ENCODE assay signal across 11 cellular contexts in the genomic region with DNA sequence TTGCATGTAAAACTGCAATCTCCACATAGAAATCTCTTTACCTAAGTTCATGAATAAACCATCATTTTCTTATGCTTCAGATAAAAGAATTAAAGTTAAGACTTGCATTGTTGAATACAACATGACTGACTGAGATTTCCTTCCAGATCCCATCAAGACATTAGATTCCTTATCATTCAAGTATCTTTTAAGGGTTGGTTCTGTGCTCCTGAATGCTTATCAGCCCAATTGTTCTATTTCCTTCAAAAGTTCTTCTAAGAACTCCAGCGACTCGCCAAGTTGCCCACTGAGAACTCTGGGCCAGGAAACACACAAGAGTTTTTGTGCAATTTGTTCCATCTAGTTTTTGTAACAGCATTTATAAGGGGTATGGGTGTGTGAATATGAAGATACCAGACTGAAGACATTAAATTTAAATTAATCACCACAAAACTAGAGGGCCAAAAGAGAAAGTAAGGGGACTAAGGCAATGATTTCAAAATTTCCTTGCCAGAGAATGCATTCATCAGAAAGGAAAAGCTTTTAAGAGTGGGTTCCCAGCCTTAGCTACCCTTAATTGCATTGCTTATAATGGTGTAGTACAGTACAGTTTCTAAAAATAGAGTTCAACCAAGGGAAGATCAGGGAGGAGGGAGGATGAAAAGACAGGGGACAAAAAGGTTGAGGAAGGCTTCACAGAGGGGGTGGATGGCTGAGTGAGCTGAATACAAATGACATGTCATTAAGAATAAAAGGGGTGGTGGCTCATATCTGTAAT.
DNase-seq lines count a peak whose midpoint lies in the region; ATAC-seq and TF ChIP-seq lines count a peak whose summit lies in the region.
"Had no signal": no experiment of that assay in that cellular context is flagged by ENCODE, and none has a peak within 500 bp of the region (broad histone marks: within the 10 kb centered on the region; RNA-seq: fewer than 3 reads in every experiment).

No MANE protein-coding gene starts in this region.

- peaks cover 84% of the 10 kb centered on the region for H3K79me2 ChIP-seq in GM23338 (replicated peaks; ENCODE audit: insufficient read depth)

- intact Hi-C loops in activated CD8-positive, alpha-beta T cell treated with anti-CD3 and anti-CD28 coated beads for 36 hours (cut with micrococcal nuclease), result no loop called here
- intact Hi-C loops in right cardiac atrium (cut with DNase I), result no loop called here

- H3F3A ChIP-seq in GM23338 (replicated peaks; ENCODE audit: low read depth), result no peaks in the 10 kb centered on the region

- ATAC-seq in GM23338, result no peak
- peak; percentile 21 for ATAC-seq in activated CD8-positive, alpha-beta T cell treated with anti-CD3 and anti-CD28 coated beads for 36 hours
- no peak for ATAC-seq in right cardiac atrium

- H3K36me3 ChIP-seq in GM23338 (ENCODE audit: insufficient read depth), result no peaks in the 10 kb centered on the region

- H3K9me2 ChIP-seq in GM23338 (ENCODE audit: insufficient read depth), result no peaks in the 10 kb centered on the region

- POLR2A ChIA-PET in activated CD8-positive, alpha-beta T cell treated with anti-CD3 and anti-CD28 coated beads for 36 hours (lab: Charles Lee), result no interaction called here

- H3K4me1 ChIP-seq in GM23338 (ENCODE audit: insufficient read depth) (peaks cover 71% of the 10 kb centered on the region), right cardiac atrium (ENCODE audit: control insufficient read depth, insufficient read depth, low read length) (peaks cover 29% of the 10 kb centered on the region)

- no peak overlapping the region for H3K4me3 Mint-ChIP-seq in GM23338
- H3K4me3 Mint-ChIP-seq in activated CD8-positive, alpha-beta T cell treated with anti-CD3 and anti-CD28 coated beads for 36 hours, result peak overlapping the region; percentile 49
- H3K4me3 Mint-ChIP-seq: activated T-helper 1 cell treated with anti-CD3 and anti-CD28 coated beads, Interleukin-12 subunit alpha, Interleukin-12 subunit beta, Interleukin-2, Interleukin-4 antibody, amounts not matched to agents 30 ng/mL and 10 ng/mL and 1 ng/mL, durations not matched to agents 14 hours and 24 hours and 36 hours had no signal

- CTCF ChIA-PET in activated CD8-positive, alpha-beta T cell treated with anti-CD3 and anti-CD28 coated beads for 36 hours (lab: Charles Lee), result interaction anchor here (1.2 kb wide), 1 partner anchor 621 kb away, joined by 3 read pairs; no protein-coding TSS in a partner anchor

- DNase-seq in GM23338 (ENCODE audit: low spot score) (no peak), right cardiac atrium (peak in 1 of 3 donors; percentile 40), retina (no peak), DMS 273 treated with DMSO at 0.1 percent for 48 hours (lab: John Stamatoyannopoulos, UW) (no peak), NCI-H2196 (lab: John Stamatoyannopoulos, UW; ENCODE audit: unreplicated experiment) (no peak)
- no peak for DNase-seq in activated CD8-positive, alpha-beta T cell treated with anti-CD3 and anti-CD28 coated beads for 36 hours
- DNase-seq: DMS153, NCI-H446 treated with DMSO at 0.1 percent for 48 hours had no signal

- H3K36me3 Mint-ChIP-seq in GM23338 (ENCODE audit: low read depth), result peaks cover 3% of the 10 kb centered on the region; the same call in 1 of the 3 replicates
- H3K36me3 Mint-ChIP-seq in activated CD8-positive, alpha-beta T cell treated with anti-CD3 and anti-CD28 coated beads for 36 hours (ENCODE audit: low read depth), result peaks cover 3% of the 10 kb centered on the region

- H2AFZ ChIP-seq in GM23338, result no peak overlapping the region

- TF ChIP-seq CTCF in GM23338 (conservative IDR thresholded peaks at IDR 0.05; ENCODE audit: low read depth in 2 of 2), result no peak
- no peak for TF ChIP-seq CTCF in activated CD8-positive, alpha-beta T cell treated with anti-CD3 and anti-CD28 coated beads for 36 hours (IDR thresholded peaks at IDR 0.05)

- H3K4me1 Mint-ChIP-seq in GM23338, result peaks cover 74% of the 10 kb centered on the region
- H3K4me1 Mint-ChIP-seq in activated CD8-positive, alpha-beta T cell treated with anti-CD3 and anti-CD28 coated beads for 36 hours (ENCODE audit: low read depth), result peaks cover 87% of the 10 kb centered on the region

- 47% methylated on average over 2 of the region's 2 CpGs for WGBS in right cardiac atrium

- 0 out of 2 replicates have a peak, but pooled peaks cover 11% of the 10 kb centered on the region for H4K20me1 ChIP-seq in GM23338 (replicated peaks; ENCODE audit: insufficient read depth)

- H3K27ac Mint-ChIP-seq in GM23338, result peak overlapping the region; percentile 39
- H3K27ac Mint-ChIP-seq in activated CD8-positive, alpha-beta T cell treated with anti-CD3 and anti-CD28 coated beads for 36 hours, result peak overlapping the region; percentile 58

- H3K4me2 ChIP-seq in GM23338, result peak overlapping the region; percentile 37; the same call in 1 of the 2 replicates

- no peaks in the 10 kb centered on the region for H3K27me3 Mint-ChIP-seq in GM23338 (ENCODE audit: insufficient read depth, low read depth, poor library complexity)
- H3K27me3 Mint-ChIP-seq in activated CD8-positive, alpha-beta T cell treated with anti-CD3 and anti-CD28 coated beads for 36 hours, result no peaks in the 10 kb centered on the region

- no peak overlapping the region for H3K27ac ChIP-seq in GM23338 (ENCODE audit: low read depth)
- peak overlapping the region; percentile 86 for H3K27ac ChIP-seq in right cardiac atrium (ENCODE audit: low read length)
- peak overlapping the region in 12 of 21 experiments; percentile 6 to 77 (median 30) for H3K27ac ChIP-seq in skin epidermis
- H3K27ac ChIP-seq: HL-60 had no signal

- H3K9me3 Mint-ChIP-seq in GM23338, result no peaks in the 10 kb centered on the region
- no peaks in the 10 kb centered on the region for H3K9me3 Mint-ChIP-seq in activated CD8-positive, alpha-beta T cell treated with anti-CD3 and anti-CD28 coated beads for 36 hours
- H3K9me3 Mint-ChIP-seq: activated T-helper 1 cell treated with anti-CD3 and anti-CD28 coated beads, Interleukin-12 subunit alpha, Interleukin-12 subunit beta, Interleukin-2, Interleukin-4 antibody, amounts not matched to agents 30 ng/mL and 10 ng/mL and 1 ng/mL, durations not matched to agents 14 hours and 24 hours and 36 hours had no signal

- no peaks in the 10 kb centered on the region for H3K9me3 ChIP-seq in right cardiac atrium (ENCODE audit: control insufficient read depth, low read length)

- H3K4me3 ChIP-seq in GM23338 (no peak overlapping the region), right cardiac atrium (ENCODE audit: low read length) (peak overlapping the region; percentile 17), skin epidermis (no peak overlapping the region)

- H3K27me3 ChIP-seq in GM23338 (ENCODE audit: insufficient read depth), result no peaks in the 10 kb centered on the region
- H3K27me3 ChIP-seq in right cardiac atrium (ENCODE audit: control insufficient read depth, insufficient read depth), result no peaks in the 10 kb centered on the region

TF ChIP-seq in GM23338, 12 proteins besides CTCF, POLR2A, EP300 and RAD21:
- no peak for TF ChIP-seq JUNB (IDR thresholded peaks at IDR 0.05; ENCODE audit: unreplicated experiment)
